24 cellular contexts compared by ENCODE assay signal in genomic region chr15:76168237-76168984, GRCh38.
DNase-seq lines count a peak whose midpoint lies in the region; TF ChIP-seq lines count a peak whose summit lies in the region.
"Had no signal": no experiment of that assay in that cellular context is flagged by ENCODE, and none has a peak within 500 bp of the region (broad histone marks: within the 10 kb centered on the region; RNA-seq: fewer than 3 reads in every experiment).

No MANE protein-coding gene starts in this region.

- H3K27me3 ChIP-seq in BLaER1, result no peaks in the 10 kb centered on the region
- no peaks in the 10 kb centered on the region for H3K27me3 ChIP-seq in Karpas-422 (ENCODE audit: low read length)
- H3K27me3 ChIP-seq in OCI-LY3 (ENCODE audit: low read depth, low read length), result peaks cover 3% of the 10 kb centered on the region; the same call in 1 of the 2 replicates
- H3K27me3 ChIP-seq: sigmoid colon had no signal

- peak overlapping the region; percentile 17; the same call in 1 of the 2 replicates for H3K4me2 ChIP-seq in BLaER1
- no peak overlapping the region for H3K4me2 ChIP-seq in Karpas-422 (ENCODE audit: low read depth, low read length, poor library complexity, severe bottlenecking)
- H3K4me2 ChIP-seq in OCI-LY3 (ENCODE audit: low read length), result peak overlapping the region; percentile 38
- H3K4me2 ChIP-seq: A549 had no signal

- peaks cover 10% of the 10 kb centered on the region for H3K4me1 Mint-ChIP-seq in endothelial cell (ENCODE audit: unreplicated experiment)
- H3K4me1 Mint-ChIP-seq: stimulated activated effector memory CD8-positive, alpha-beta T cell treated with anti-CD3 and anti-CD28 coated beads, Interleukin-12 subunit alpha, Interleukin-12 subunit beta, amount 100 ng/mL, for 72 hours had no signal

- H3K4me3 ChIP-seq in BLaER1 (no peak overlapping the region), Karpas-422 (ENCODE audit: low read length) (no peak overlapping the region), OCI-LY3 (ENCODE audit: low read length) (no peak overlapping the region)
- H3K4me3 ChIP-seq: A549, sigmoid colon, SK-N-MC, thoracic aorta had no signal

- H3K4me3 Mint-ChIP-seq in endothelial cell (ENCODE audit: unreplicated experiment), result no peak overlapping the region
- H3K4me3 Mint-ChIP-seq: activated CD8-positive, alpha-beta T cell treated with anti-CD3 and anti-CD28 coated beads for 36 hours; memory B cell; naive thymus-derived CD4-positive, alpha-beta T cell; stimulated activated effector memory CD8-positive, alpha-beta T cell treated with anti-CD3 and anti-CD28 coated beads, Interleukin-12 subunit alpha, Interleukin-12 subunit beta, amount 100 ng/mL, for 72 hours had no signal

- H3K9me3 Mint-ChIP-seq in endothelial cell (ENCODE audit: unreplicated experiment), result no peaks in the 10 kb centered on the region
- H3K9me3 Mint-ChIP-seq: activated CD8-positive, alpha-beta T cell treated with anti-CD3 and anti-CD28 coated beads for 36 hours; memory B cell; naive thymus-derived CD4-positive, alpha-beta T cell; stimulated activated effector memory CD8-positive, alpha-beta T cell treated with anti-CD3 and anti-CD28 coated beads, Interleukin-12 subunit alpha, Interleukin-12 subunit beta, amount 100 ng/mL, for 72 hours had no signal

- TF ChIP-seq CTCF in OCI-LY3 (IDR thresholded peaks at IDR 0.05; ENCODE audit: low read depth, low read length), result no peak
- TF ChIP-seq CTCF in endothelial cell (IDR thresholded peaks at IDR 0.05; ENCODE audit: unreplicated experiment), result no peak
- no peak for TF ChIP-seq CTCF in GM20000 (IDR thresholded peaks at IDR 0.05; ENCODE audit: extremely low read depth, missing control alignments)

- H3K27ac ChIP-seq in BLaER1 (no peak overlapping the region), Karpas-422 (ENCODE audit: low read length) (no peak overlapping the region), OCI-LY3 (ENCODE audit: low read length) (no peak overlapping the region)
- H3K27ac ChIP-seq: A549, C4-2B, SK-N-MC, thoracic aorta had no signal

- no peak for DNase-seq in Karpas-422
- peak; percentile 35 for DNase-seq in fibroblast of gingiva (ENCODE audit: low read depth)
- no peak for DNase-seq in inferior parietal cortex (ENCODE audit: extremely low spot score)
- no peak for DNase-seq in endothelial cell (ENCODE audit: low spot score)
- no peak for DNase-seq in midbrain (lab: John Stamatoyannopoulos, UW)
- no peak for DNase-seq in GM20000 (ENCODE audit: low spot score)
- DNase-seq: activated CD4-positive, CD25-positive, alpha-beta regulatory T cell; activated CD8-positive, alpha-beta T cell treated with anti-CD3 and anti-CD28 coated beads for 36 hours; activated naive CD4-positive, alpha-beta T cell treated with Interleukin-2 at 50 U/mL for 16 hours; activated T-cell treated with anti-CD3 and anti-CD28 coated beads, Interleukin-2, amount 50 U/mL, for 1 hour; amniotic stem cell; central memory CD4-positive, alpha-beta T cell; DMS153; naive thymus-derived CD4-positive, alpha-beta T cell; NCI-H1105 treated with DMSO at 0.1 percent for 48 hours; sigmoid colon had no signal

- H3K4me1 ChIP-seq in BLaER1 (0 out of 2 replicates have a peak, but pooled peaks cover 6% of the 10 kb centered on the region), Karpas-422 (ENCODE audit: low read length) (no peaks in the 10 kb centered on the region), OCI-LY3 (ENCODE audit: low read length) (peaks cover 5% of the 10 kb centered on the region; the same call in 1 of the 2 replicates)

- no peak overlapping the region for H3K27ac Mint-ChIP-seq in endothelial cell (ENCODE audit: unreplicated experiment)
- H3K27ac Mint-ChIP-seq: activated CD8-positive, alpha-beta T cell treated with anti-CD3 and anti-CD28 coated beads for 36 hours; memory B cell; naive thymus-derived CD4-positive, alpha-beta T cell; stimulated activated effector memory CD8-positive, alpha-beta T cell treated with anti-CD3 and anti-CD28 coated beads, Interleukin-12 subunit alpha, Interleukin-12 subunit beta, amount 100 ng/mL, for 72 hours had no signal

- H3K27me3 Mint-ChIP-seq in endothelial cell (ENCODE audit: unreplicated experiment), result peaks cover 8% of the 10 kb centered on the region
- H3K27me3 Mint-ChIP-seq: activated CD8-positive, alpha-beta T cell treated with anti-CD3 and anti-CD28 coated beads for 36 hours had no signal

- H3K9me3 ChIP-seq in BLaER1, result no peaks in the 10 kb centered on the region
- no peaks in the 10 kb centered on the region for H3K9me3 ChIP-seq in Karpas-422 (ENCODE audit: low read length)
- no peaks in the 10 kb centered on the region for H3K9me3 ChIP-seq in OCI-LY3 (ENCODE audit: insufficient read depth, low read length)
- H3K9me3 ChIP-seq: A549, sigmoid colon, thoracic aorta had no signal

- H3K79me2 ChIP-seq in Karpas-422 (ENCODE audit: low read length) (no peaks in the 10 kb centered on the region), OCI-LY3 (ENCODE audit: low read length) (no peaks in the 10 kb centered on the region)

- 0 out of 2 replicates have a peak overlapping the region, but pooled peaks have one; percentile 51 for H2AFZ ChIP-seq in Karpas-422 (ENCODE audit: low read length)
- peak overlapping the region; percentile 83 for H2AFZ ChIP-seq in OCI-LY3 (ENCODE audit: low read depth, low read length)

- no peaks in the 10 kb centered on the region for H3K9me2 ChIP-seq in Karpas-422 (replicated peaks; ENCODE audit: insufficient read depth, low read length)

- H3K36me3 Mint-ChIP-seq in endothelial cell (ENCODE audit: low read depth, unreplicated experiment), result peaks cover 9% of the 10 kb centered on the region
- H3K36me3 Mint-ChIP-seq: memory B cell; naive thymus-derived CD4-positive, alpha-beta T cell; stimulated activated effector memory CD8-positive, alpha-beta T cell treated with anti-CD3 and anti-CD28 coated beads, Interleukin-12 subunit alpha, Interleukin-12 subunit beta, amount 100 ng/mL, for 72 hours had no signal

- H3K9ac ChIP-seq in BLaER1, result no peak overlapping the region
- no peak overlapping the region for H3K9ac ChIP-seq in Karpas-422 (ENCODE audit: low read length)
- H3K9ac ChIP-seq in OCI-LY3 (ENCODE audit: low read length), result no peak overlapping the region

- no peaks in the 10 kb centered on the region for H3K36me3 ChIP-seq in BLaER1
- H3K36me3 ChIP-seq in Karpas-422 (ENCODE audit: insufficient read depth, low read length), result no peaks in the 10 kb centered on the region
- H3K36me3 ChIP-seq in OCI-LY3 (replicated peaks; ENCODE audit: low read depth, low read length), result no peaks in the 10 kb centered on the region
- H3K36me3 ChIP-seq: sigmoid colon, thoracic aorta had no signal

- H4K20me1 ChIP-seq in BLaER1 (no peaks in the 10 kb centered on the region), Karpas-422 (ENCODE audit: insufficient read depth, low read depth, low read length) (no peaks in the 10 kb centered on the region), OCI-LY3 (ENCODE audit: insufficient read depth, low read length) (no peaks in the 10 kb centered on the region)
